In genomic region chrX:40683245-40683644, GRCh38 we compare ENCODE assay signal across 22 cellular contexts.
"Had no signal": no experiment of that assay in that cellular context is flagged by ENCODE, and none has a peak within 500 bp of the region (broad histone marks: within the 10 kb centered on the region; RNA-seq: fewer than 3 reads in every experiment).

No MANE protein-coding gene starts in this region.

- H3K9me3 Mint-ChIP-seq: activated CD4-positive, alpha-beta T cell treated with anti-CD3 and anti-CD28 coated beads, Interleukin-2, amount 10 ng/mL, durations not matched to agents 7 days and 5 days; activated naive CD4-positive, alpha-beta T cell treated with anti-CD3 and anti-CD28 coated beads, Interleukin-2, amount 10 ng/mL, durations not matched to agents 7 days and 5 days; naive B cell; neural progenitor cell; stimulated activated naive CD8-positive, alpha-beta T cell treated with anti-CD3 and anti-CD28 coated beads, Interleukin-15, Interleukin-2, amounts not matched to agents 100 ng/mL and 50 ng/mL, for 24 hours; WTC11 had no signal

- ATAC-seq: mucosa of descending colon, WTC11 had no signal

- H3K4me1 ChIP-seq: prostate gland, right atrium auricular region, suprapubic skin, transverse colon, vagina had no signal

- H3K27me3 ChIP-seq: cardiac muscle cell, neural progenitor cell, right atrium auricular region, suprapubic skin, transverse colon, vagina had no signal

- DNase-seq: activated CD4-positive, alpha-beta T cell treated with anti-CD3 and anti-CD28 coated beads, Interleukin-2, amount 10 ng/mL, durations not matched to agents 7 days and 5 days; activated CD8-positive, alpha-beta memory T cell treated with anti-CD3 and anti-CD28 coated beads for 24 hours; activated CD8-positive, alpha-beta memory T cell treated with anti-CD3 and anti-CD28 coated beads, Interleukin-2, amount 50 U/mL, for 48 hours; activated naive CD4-positive, alpha-beta T cell treated with anti-CD3 and anti-CD28 coated beads, Interleukin-2, amount 10 ng/mL, durations not matched to agents 7 days and 5 days; amniotic stem cell; dermis blood vessel endothelial cell; effector memory CD4-positive, alpha-beta T cell; head of caudate nucleus; mesenchymal stem cell; mucosa of descending colon; naive B cell; stimulated activated CD4-positive, alpha-beta T cell treated with anti-CD3 and anti-CD28 coated beads, Interleukin-12 subunit alpha, Interleukin-12 subunit beta, amount 100 ng/mL, for 4 hours; stimulated activated CD4-positive, alpha-beta T cell treated with anti-CD3 and anti-CD28 coated beads, Interleukin-1b, Interleukin-23, amount 100 ng/mL, for 48 hours; transverse colon had no signal

- H3K4me3 ChIP-seq: cardiac muscle cell, mucosa of descending colon, neural progenitor cell, prostate gland, right atrium auricular region, suprapubic skin, transverse colon, vagina had no signal

- H3K9ac ChIP-seq: neural progenitor cell had no signal

- H3K27ac Mint-ChIP-seq: activated CD4-positive, alpha-beta T cell treated with anti-CD3 and anti-CD28 coated beads, Interleukin-2, amount 10 ng/mL, durations not matched to agents 7 days and 5 days; activated naive CD4-positive, alpha-beta T cell treated with anti-CD3 and anti-CD28 coated beads, Interleukin-2, amount 10 ng/mL, durations not matched to agents 7 days and 5 days; neural progenitor cell; stimulated activated naive CD8-positive, alpha-beta T cell treated with anti-CD3 and anti-CD28 coated beads, Interleukin-15, Interleukin-2, amounts not matched to agents 100 ng/mL and 50 ng/mL, for 24 hours; WTC11 had no signal

- H3K27me3 Mint-ChIP-seq: activated CD4-positive, alpha-beta T cell treated with anti-CD3 and anti-CD28 coated beads, Interleukin-2, amount 10 ng/mL, durations not matched to agents 7 days and 5 days; activated naive CD4-positive, alpha-beta T cell treated with anti-CD3 and anti-CD28 coated beads, Interleukin-2, amount 10 ng/mL, durations not matched to agents 7 days and 5 days; naive B cell; stimulated activated naive CD8-positive, alpha-beta T cell treated with anti-CD3 and anti-CD28 coated beads, Interleukin-15, Interleukin-2, amounts not matched to agents 100 ng/mL and 50 ng/mL, for 24 hours had no signal

- H3K4me3 Mint-ChIP-seq: activated CD4-positive, alpha-beta T cell treated with anti-CD3 and anti-CD28 coated beads, Interleukin-2, amount 10 ng/mL, durations not matched to agents 7 days and 5 days; activated naive CD4-positive, alpha-beta T cell treated with anti-CD3 and anti-CD28 coated beads, Interleukin-2, amount 10 ng/mL, durations not matched to agents 7 days and 5 days; neural progenitor cell; stimulated activated naive CD8-positive, alpha-beta T cell treated with anti-CD3 and anti-CD28 coated beads, Interleukin-15, Interleukin-2, amounts not matched to agents 100 ng/mL and 50 ng/mL, for 24 hours; WTC11 had no signal

- H3K27ac ChIP-seq: cardiac muscle cell, neural progenitor cell, prostate gland, right atrium auricular region, suprapubic skin, transverse colon, vagina had no signal

- H2AFZ ChIP-seq: neural progenitor cell had no signal
